ENCODE assay signal across 8 cellular contexts in the genomic region with DNA sequence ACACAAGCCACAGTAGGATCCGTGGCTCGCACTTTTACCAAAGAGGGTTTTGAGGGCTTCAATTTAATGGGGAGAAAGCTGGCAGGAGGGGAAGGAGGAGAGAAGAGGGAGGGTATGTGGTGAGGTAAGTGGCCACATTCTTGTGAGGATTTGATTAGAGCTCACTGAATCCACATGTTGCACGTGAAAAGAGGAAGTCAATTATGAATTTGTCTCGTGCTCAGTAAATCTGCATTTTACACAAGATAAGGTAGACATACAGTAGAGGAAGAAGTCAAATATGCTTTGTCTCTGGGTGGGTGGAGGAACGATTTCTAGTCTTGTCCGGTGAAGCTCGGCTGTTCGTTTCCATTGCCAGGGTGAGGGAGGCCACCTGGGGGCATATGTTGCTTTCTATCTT. TPM values are rescaled to one million over a fixed set of nuclear protein-coding genes. Genes with fewer than 3 reads are reported as not detected.
DNase-seq lines count a peak whose midpoint lies in the region; ATAC-seq and TF ChIP-seq lines count a peak whose summit lies in the region.

No MANE protein-coding gene starts in this region.

- H3K9me3 ChIP-seq in A673 (ENCODE audit: low read depth, low read length, poor library complexity, severe bottlenecking) (peaks cover 18% of the 10 kb centered on the region), HUES48 (ENCODE audit: control insufficient read depth, insufficient read depth, low read length) (peaks cover 9% of the 10 kb centered on the region), adipocyte (ENCODE audit: control insufficient read depth, low read length) (peaks cover 15% of the 10 kb centered on the region), lower lobe of right lung (no peaks in the 10 kb centered on the region)

- H3K27ac ChIP-seq in A673 (ENCODE audit: low read depth, low read length, poor library complexity, severe bottlenecking) = peak overlapping the region; percentile 45
- no peak overlapping the region for H3K27ac ChIP-seq in HUES48 (ENCODE audit: low read depth, low read length)
- peak overlapping the region; percentile 80 for H3K27ac ChIP-seq in lower lobe of right lung
- no peak overlapping the region for H3K27ac ChIP-seq in RWPE1

- BruUV-seq in A673 (replicated peaks; lab: Mats Ljungman, UMichigan) = TSS peak; percentile 43

- H3K4me3 ChIP-seq in A673 (ENCODE audit: low read depth, low read length, poor library complexity, severe bottlenecking) (peak overlapping the region; percentile 59), HUES48 (ENCODE audit: low read depth, low read length) (peak overlapping the region; percentile 74), adipocyte (ENCODE audit: low read length) (peak overlapping the region; percentile 86), lower lobe of right lung (peak overlapping the region; percentile 94)

- CTCF ChIA-PET in A673 (lab: Charles Lee) = no interaction called here
- CTCF ChIA-PET in RWPE1 (lab: Yijun Ruan, JAX) = interaction anchor here (0.6 to 0.8 kb wide), 6 partner anchors 28 to 1935 kb away, joined by 3 to 4 read pairs (median 3); no protein-coding TSS in a partner anchor

- ATAC-seq in lower lobe of right lung (no peak), GM19397 (IDR thresholded peaks at IDR 0.05; ENCODE audit: unreplicated experiment) (no peak), HG03460 (IDR thresholded peaks at IDR 0.05; ENCODE audit: unreplicated experiment) (no peak)

- peaks cover 5% of the 10 kb centered on the region for H3K4me1 ChIP-seq in A673 (ENCODE audit: insufficient read depth, low read length, poor library complexity, severe bottlenecking)
- peaks cover 7% of the 10 kb centered on the region; the same call in 1 of the 2 replicates for H3K4me1 ChIP-seq in HUES48 (ENCODE audit: control insufficient read depth, insufficient read depth, low read length)
- peaks cover 7% of the 10 kb centered on the region for H3K4me1 ChIP-seq in adipocyte (ENCODE audit: control insufficient read depth, insufficient read depth, low read length)
- H3K4me1 ChIP-seq in lower lobe of right lung = peaks cover 14% of the 10 kb centered on the region

- POLR2A ChIA-PET in A673 (lab: Charles Lee; ENCODE audit: low non-redundant PET) = interaction anchor here (0.6 kb wide), 2 partner anchors 73 to 310 kb away, joined by 4 to 6 read pairs; no protein-coding TSS in a partner anchor
- POLR2A ChIA-PET in RWPE1 (lab: Yijun Ruan, JAX; ENCODE audit: low non-redundant PET) = interaction anchor here (0.8 kb wide), 1 partner anchor 18 kb away, joined by 4 read pairs; no protein-coding TSS in a partner anchor

- H3K36me3 ChIP-seq in A673 (ENCODE audit: insufficient read depth, low read length, poor library complexity, severe bottlenecking) = peaks cover 39% of the 10 kb centered on the region
- peaks cover 44% of the 10 kb centered on the region for H3K36me3 ChIP-seq in HUES48 (ENCODE audit: control insufficient read depth, insufficient read depth, low read length)
- peaks cover 21% of the 10 kb centered on the region for H3K36me3 ChIP-seq in adipocyte (ENCODE audit: control insufficient read depth, insufficient read depth, low read length, severe bottlenecking)
- H3K36me3 ChIP-seq in lower lobe of right lung = peaks cover 26% of the 10 kb centered on the region

- H3K9ac ChIP-seq in HUES48 (ENCODE audit: low read depth, low read length) = peak overlapping the region; percentile 67
- H3K9ac ChIP-seq in adipocyte (ENCODE audit: low read length) = peak overlapping the region; percentile 92

- DNase-seq in A673 (ENCODE audit: low spot score) = peak; percentile 10
- peak; percentile 7 for DNase-seq in adipocyte (ENCODE audit: low read depth)
- DNase-seq in lower lobe of right lung = no peak
- DNase-seq in RWPE1 (ENCODE audit: low spot score) = no peak
- DNase-seq in HT-29 (ENCODE audit: low spot score) = no peak

- TF ChIP-seq CTCF in A673 (conservative IDR thresholded peaks at IDR 0.05; ENCODE audit: low read depth, low read length) (no peak), lower lobe of right lung (IDR thresholded peaks at IDR 0.05) (no peak), RWPE1 (conservative IDR thresholded peaks at IDR 0.05; ENCODE audit: low read depth) (no peak)

- intact Hi-C loops in A673 (cut with micrococcal nuclease; ENCODE audit: unreplicated experiment) = no loop called here
- intact Hi-C loops in lower lobe of right lung (cut with DNase I) = no loop called here

- H3K27me3 ChIP-seq in A673 (replicated peaks; ENCODE audit: insufficient read depth, low read depth, low read length, poor library complexity) (no peaks in the 10 kb centered on the region), HUES48 (ENCODE audit: control insufficient read depth, insufficient read depth, low read length) (no peaks in the 10 kb centered on the region), adipocyte (replicated peaks; ENCODE audit: control insufficient read depth, insufficient read depth, low read length) (peaks cover 8% of the 10 kb centered on the region), lower lobe of right lung (ENCODE audit: low read depth) (peaks cover 15% of the 10 kb centered on the region)

RNA-seq across cellular contexts. Expression of a gene that starts 0.9 kb away (rescaled TPM):
- total RNA-seq in A673 (2021) = 28.1 and 31.6 TPM in 2 replicates
- 11.4 TPM for total RNA-seq in lower lobe of right lung
- 9.4 and 9.6 TPM in 2 replicates for total RNA-seq in HT-29 (2014; rRNA removed; shearing (Covaris generic))

RNA-seq across cellular contexts. Expression of a gene that starts 5.0 kb away (rescaled TPM):
- total RNA-seq in A673 (2021) (0.07 and 0.24 TPM in 2 replicates), lower lobe of right lung (0.30 TPM)
- total RNA-seq in HT-29 (2014; rRNA removed; shearing (Covaris generic)) = not detected in 2 replicates

RNA-seq across cellular contexts. Expression of a gene that starts 32.5 kb away (rescaled TPM):
- total RNA-seq in A673 (2021) (8.4 and 8.9 TPM in 2 replicates), lower lobe of right lung (7.1 TPM)
- under 0.01 TPM in 1 of 2 replicates, not detected in the other for total RNA-seq in HT-29 (2014; rRNA removed; shearing (Covaris generic))

Comparison
In these comparisons a context has a peak if more than half of its experiments do, and no peak if none do; other contexts are left out.
1. DNase-seq: peak in A673 (single experiment) and adipocyte (single experiment); none in lower lobe of right lung (single experiment), RWPE1 (single experiment) and HT-29 (single experiment).
2. H3K27ac ChIP-seq: peak in A673 (single experiment) and lower lobe of right lung (single experiment); none in HUES48 (single experiment) and RWPE1 (single experiment).
3. Peak in every context shown above with its lines, with median percentiles within 50 percentile points of each other: H3K4me3 ChIP-seq.